11 cellular contexts compared by ENCODE assay signal in genomic region chr12:82593901-82594396, GRCh38.
DNase-seq lines count a peak whose midpoint lies in the region; ATAC-seq and TF ChIP-seq lines count a peak whose summit lies in the region.
"Had no signal": no experiment of that assay in that cellular context is flagged by ENCODE, and none has a peak within 500 bp of the region (broad histone marks: within the 10 kb centered on the region; RNA-seq: fewer than 3 reads in every experiment).

No MANE protein-coding gene starts in this region.

- H3K9me3 ChIP-seq in psoas muscle (no peaks in the 10 kb centered on the region), stomach (peaks cover 0 to 8% (median 3%) of the 10 kb centered on the region in 4 donors)
- H3K9me3 ChIP-seq: lower lobe of right lung had no signal

- no peaks in the 10 kb centered on the region for H3K4me1 Mint-ChIP-seq in endothelial cell (ENCODE audit: unreplicated experiment)
- H3K4me1 Mint-ChIP-seq: B cell had no signal

- no peak overlapping the region for H3K27ac Mint-ChIP-seq in endothelial cell (ENCODE audit: unreplicated experiment)
- H3K27ac Mint-ChIP-seq: activated T-cell treated with anti-CD3 and anti-CD28 coated beads, Interleukin-2, amount 50 U/mL, for 72 hours; B cell had no signal

- no peak for TF ChIP-seq EP300 in stomach (IDR thresholded peaks at IDR 0.05)

- WGBS in psoas muscle, 3 donors: 20 to 35% (median 33%) methylated on average over 1 of the region's 1 CpG
- WGBS in stomach, 5 donors: 10 to 24% (median 12%) methylated on average over 1 of the region's 1 CpG

- peak; percentile 94 for ATAC-seq in GM19397 (IDR thresholded peaks at IDR 0.05; ENCODE audit: unreplicated experiment)
- ATAC-seq in HG03039 (IDR thresholded peaks at IDR 0.05; ENCODE audit: unreplicated experiment): peak; percentile 91
- ATAC-seq in psoas muscle: no peak
- ATAC-seq: lower lobe of right lung had no signal

- H3K4me3 ChIP-seq in psoas muscle: no peak overlapping the region
- H3K4me3 ChIP-seq in stomach: no peak overlapping the region
- H3K4me3 ChIP-seq: lower lobe of right lung had no signal

- intact Hi-C loops in psoas muscle (cut with DNase I): no loop called here
- intact Hi-C loops in stomach (cut with DNase I; ENCODE audit: low total_unique reads): no loop called here

- no peak overlapping the region for H3K4me3 Mint-ChIP-seq in endothelial cell (ENCODE audit: unreplicated experiment)
- H3K4me3 Mint-ChIP-seq: activated T-cell treated with anti-CD3 and anti-CD28 coated beads, Interleukin-2, amount 50 U/mL, for 72 hours; B cell had no signal

- H3K4me1 ChIP-seq in psoas muscle (no peaks in the 10 kb centered on the region), stomach (no peaks in the 10 kb centered on the region)
- H3K4me1 ChIP-seq: lower lobe of right lung had no signal

- H3K27ac ChIP-seq in psoas muscle: no peak overlapping the region
- no peak overlapping the region for H3K27ac ChIP-seq in stomach
- H3K27ac ChIP-seq: lower lobe of right lung had no signal

- H3K36me3 ChIP-seq in psoas muscle (ENCODE audit: insufficient read depth in 1 of 2, low read depth in 1 of 2) (no peaks in the 10 kb centered on the region), stomach (no peaks in the 10 kb centered on the region)
- H3K36me3 ChIP-seq: lower lobe of right lung had no signal

- peak; percentile 34 for DNase-seq in D341Med (ENCODE audit: low spot score)
- peak; percentile 42 for DNase-seq in NCI-H345 treated with DMSO at 0.1 percent for 48 hours (lab: John Stamatoyannopoulos, UW; ENCODE audit: unreplicated experiment)
- no peak for DNase-seq in psoas muscle
- no peak for DNase-seq in endothelial cell (ENCODE audit: low spot score)
- DNase-seq in stomach: no peak
- no peak for DNase-seq in NK-92 (lab: John Stamatoyannopoulos, UW; ENCODE audit: unreplicated experiment)
- DNase-seq: activated T-cell treated with anti-CD3 and anti-CD28 coated beads, Interleukin-2, amount 50 U/mL, for 72 hours; lower lobe of right lung had no signal

- peaks cover 1% of the 10 kb centered on the region for H3K27me3 Mint-ChIP-seq in endothelial cell (ENCODE audit: unreplicated experiment)
- H3K27me3 Mint-ChIP-seq: B cell had no signal

- H3K27me3 ChIP-seq in psoas muscle (ENCODE audit: insufficient read depth in 3 of 3, low read length in 2 of 3) (no peaks in the 10 kb centered on the region), stomach (no peaks in the 10 kb centered on the region)

- no peaks in the 10 kb centered on the region for H3K9me3 Mint-ChIP-seq in endothelial cell (ENCODE audit: unreplicated experiment)

- TF ChIP-seq CTCF in psoas muscle (IDR thresholded peaks at IDR 0.05) (no peak), endothelial cell (IDR thresholded peaks at IDR 0.05; ENCODE audit: unreplicated experiment) (no peak), stomach (IDR thresholded peaks at IDR 0.05) (no peak)

- H3K36me3 Mint-ChIP-seq in endothelial cell (ENCODE audit: low read depth, unreplicated experiment): no peaks in the 10 kb centered on the region

- no peak for TF ChIP-seq POLR2A in stomach (IDR thresholded peaks at IDR 0.05)

Comparison
In these comparisons a context has a peak if more than half of its experiments do, and no peak if none do; other contexts are left out.
1. DNase-seq: peak in D341Med (single experiment) and NCI-H345 treated with DMSO at 0.1 percent for 48 hours (single experiment); none in psoas muscle (0 of 2), endothelial cell (single experiment), stomach (single experiment) and NK-92 (single experiment).
2. ATAC-seq: peak in GM19397 (single experiment) and HG03039 (single experiment); none in psoas muscle (0 of 4).